In the genomic region with DNA sequence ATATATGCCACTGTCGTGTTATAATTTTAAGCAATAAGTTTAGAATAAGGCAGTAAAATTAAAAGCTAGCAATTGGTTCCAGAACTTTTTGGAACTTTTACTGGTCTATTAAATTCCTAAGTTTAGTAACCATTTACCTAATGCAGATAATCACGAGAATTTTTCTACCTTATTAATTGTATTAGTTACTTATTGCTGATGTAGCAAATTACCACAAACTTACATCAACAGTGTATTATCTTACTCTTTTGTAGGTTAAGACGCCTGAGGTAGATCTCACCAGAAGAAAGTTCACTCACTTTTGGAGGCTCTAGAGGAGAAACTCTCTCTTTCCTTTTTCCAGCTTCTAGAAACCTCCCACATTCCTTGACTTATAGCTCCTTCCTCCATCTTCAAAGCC, we compare ENCODE assay signal across 24 cellular contexts. TPM values are rescaled to one million over a fixed set of nuclear protein-coding genes. Genes with fewer than 3 reads are reported as not detected.
DNase-seq lines count a peak whose midpoint lies in the region; ATAC-seq, FAIRE-seq and TF ChIP-seq lines count a peak whose summit lies in the region.
"Had no signal": no experiment of that assay in that cellular context is flagged by ENCODE, and none has a peak within 500 bp of the region (broad histone marks: within the 10 kb centered on the region; RNA-seq: fewer than 3 reads in every experiment).

No MANE protein-coding gene starts in this region.

- BruUV-seq in HepG2 (replicated peaks; lab: Mats Ljungman, UMichigan): no TSS peak
- BruUV-seq in K562 (replicated peaks; lab: Mats Ljungman, UMichigan): no TSS peak

- no peak for FAIRE-seq in HepG2 (lab: Jason Lieb, UNC)
- no peak for FAIRE-seq in K562 (lab: Jason Lieb, UNC)
- FAIRE-seq: GM12878, GM12892, GM18507 had no signal

- POLR2A ChIA-PET in HepG2 (lab: Yijun Ruan, JAX): no interaction called here
- POLR2A ChIA-PET in K562 (lab: Yijun Ruan, JAX): interaction anchor here (3.5 kb wide), 1 partner anchor 13 kb away, joined by 34 read pairs; the partner anchor contains the start of gene UBE2E3

- no peaks in the 10 kb centered on the region for H3K79me2 ChIP-seq in HepG2 (ENCODE audit: insufficient read depth, low read length)
- H3K79me2 ChIP-seq in K562 (ENCODE audit: control insufficient read depth, insufficient read depth, low read length): no peaks in the 10 kb centered on the region

- peaks cover 6% of the 10 kb centered on the region for H3K4me1 ChIP-seq in HepG2 (ENCODE audit: insufficient read depth, low read length)
- no peaks in the 10 kb centered on the region for H3K4me1 ChIP-seq in right lobe of liver
- H3K4me1 ChIP-seq in K562 (replicated peaks in 1 of 2; ENCODE audit: control insufficient read depth in 2 of 2, insufficient read depth in 2 of 2, low read length in 2 of 2): no peaks in the 10 kb centered on the region
- H3K4me1 ChIP-seq: BE2C, BLaER1 had no signal

- ATAC-seq in HepG2 (no peak), right lobe of liver (no peak), K562 (no peak), HG03025 (IDR thresholded peaks at IDR 0.05; ENCODE audit: low FRiP score, unreplicated experiment) (no peak)
- ATAC-seq: GM12878 had no signal

- TF ChIP-seq RAD21 in HepG2 (CRISPR knock-in tag; IDR thresholded peaks at IDR 0.05) (no peak), K562 (CRISPR knock-in tag; conservative IDR thresholded peaks at IDR 0.05 in 1 of 2, IDR thresholded peaks at IDR 0.05 in 1 of 2) (no peak)

- H3K4me3 ChIP-seq in HepG2 (replicated peaks in 1 of 3; ENCODE audit: insufficient read depth in 1 of 3, low read depth in 2 of 3, low read length in 3 of 3) (no peak overlapping the region), right lobe of liver (no peak overlapping the region), K562 (no peak overlapping the region)
- H3K4me3 ChIP-seq: BLaER1, GM12878 had no signal

- no peaks in the 10 kb centered on the region for H3K27me3 ChIP-seq in HepG2 (ENCODE audit: control insufficient read depth in 1 of 2, insufficient read depth in 2 of 2, low read length in 2 of 2)
- H3K27me3 ChIP-seq in right lobe of liver: no peaks in the 10 kb centered on the region
- no peaks in the 10 kb centered on the region for H3K27me3 ChIP-seq in K562 (ENCODE audit: control insufficient read depth in 2 of 2, insufficient read depth in 2 of 2, low read length in 2 of 2)
- H3K27me3 ChIP-seq: BE2C, BLaER1 had no signal

- CTCF ChIA-PET in HepG2 (lab: Yijun Ruan, JAX; ENCODE audit: low intra/inter-chr PET ratio, low total read pairs) (no interaction called here), K562 (lab: Yijun Ruan, JAX; ENCODE audit: low intra/inter-chr PET ratio) (no interaction called here)

- no peak overlapping the region for H2AFZ ChIP-seq in HepG2 (ENCODE audit: low read length)
- no peak overlapping the region for H2AFZ ChIP-seq in K562 (ENCODE audit: low read depth, low read length)

- TF ChIP-seq POLR2A in HepG2 (IDR thresholded peaks at IDR 0.05; ENCODE audit: insufficient read depth in 1 of 2, low read depth in 2 of 2, low read length in 2 of 2): no peak
- no peak for TF ChIP-seq POLR2A in right lobe of liver (IDR thresholded peaks at IDR 0.05)
- TF ChIP-seq POLR2A in K562 (conservative IDR thresholded peaks at IDR 0.05): no peak

- WGBS in HepG2 (ENCODE audit: low lambda C conversion rate): 27% methylated on average over 3 of the region's 3 CpGs
- 68% methylated on average over 3 of the region's 3 CpGs for WGBS in right lobe of liver (ENCODE audit: insufficient coverage, low coverage, low lambda C conversion rate, missing lambda C conversion rate)
- WGBS in K562 (ENCODE audit: insufficient coverage, low coverage, missing lambda C conversion rate): 10% methylated on average over 3 of the region's 3 CpGs

- H4K20me1 ChIP-seq in HepG2 (ENCODE audit: insufficient read depth, low read length) (no peaks in the 10 kb centered on the region), K562 (replicated peaks; ENCODE audit: control insufficient read depth, insufficient read depth, low read length) (no peaks in the 10 kb centered on the region)
- H4K20me1 ChIP-seq: BLaER1 had no signal

- intact Hi-C loops in HepG2 (cut with micrococcal nuclease; ENCODE audit: unreplicated experiment) (no loop called here), right lobe of liver (cut with DNase I) (no loop called here), K562 (cut with micrococcal nuclease) (no loop called here)

- no peak for TF ChIP-seq CTCF in HepG2 (CRISPR knock-in tag; IDR thresholded peaks at IDR 0.05)
- TF ChIP-seq CTCF in right lobe of liver (IDR thresholded peaks at IDR 0.05): no peak
- TF ChIP-seq CTCF in K562 (IDR thresholded peaks at IDR 0.05 in 2 of 3, conservative IDR thresholded peaks at IDR 0.05 in 1 of 3; ENCODE audit: insufficient read depth in 2 of 3, low read depth in 1 of 3, low read length in 3 of 3): no peak

- H3K27ac ChIP-seq in HepG2 (ENCODE audit: extremely low read length, insufficient read depth, low read length) (no peak overlapping the region), right lobe of liver (no peak overlapping the region), K562 (ENCODE audit: extremely low read depth, low read depth, low read length) (no peak overlapping the region)
- H3K27ac ChIP-seq: 22Rv1, BLaER1 had no signal

- no peaks in the 10 kb centered on the region for H3K9me1 ChIP-seq in K562 (ENCODE audit: control insufficient read depth, insufficient read depth, low read length)

- H3K9me3 ChIP-seq in HepG2 (ENCODE audit: low read length): no peaks in the 10 kb centered on the region
- no peaks in the 10 kb centered on the region for H3K9me3 ChIP-seq in right lobe of liver
- no peaks in the 10 kb centered on the region for H3K9me3 ChIP-seq in K562 (replicated peaks; ENCODE audit: control insufficient read depth, insufficient read depth, low read depth, low read length)
- H3K9me3 ChIP-seq: BE2C, BLaER1 had no signal

- DNase-seq in HepG2 (ENCODE audit: low spot score) (no peak), right lobe of liver (no peak), K562 (ENCODE audit: extremely low read depth in 1 of 4, low spot score in 3 of 4) (no peak), HuH-7.5 (ENCODE audit: low spot score) (no peak)
- DNase-seq: ACHN; BE2C; C1 segment of cervical spinal cord; CD4-positive, alpha-beta memory T cell; CD4-positive, CD25-positive, alpha-beta regulatory T cell; CD8-positive, alpha-beta memory T cell; COR-L47; DMS 273 treated with DMSO at 0.1 percent for 48 hours; DMS153; DMS53; DMS79; DND-41; EL; GDM1 had no signal

- TF ChIP-seq EP300 in HepG2 (IDR thresholded peaks at IDR 0.05; ENCODE audit: low read depth in 2 of 2, low read length in 2 of 2): no peak
- no peak for TF ChIP-seq EP300 in HepG2 (CRISPR knock-in tag; IDR thresholded peaks at IDR 0.05; ENCODE audit: borderline replicate concordance)
- no peak for TF ChIP-seq EP300 in K562 (IDR thresholded peaks at IDR 0.05; ENCODE audit: low read length)

- H3K36me3 ChIP-seq in HepG2 (replicated peaks in 1 of 2; ENCODE audit: control insufficient read depth in 1 of 2, insufficient read depth in 2 of 2, low read length in 2 of 2) (no peaks in the 10 kb centered on the region), right lobe of liver (no peaks in the 10 kb centered on the region), K562 (ENCODE audit: control insufficient read depth, insufficient read depth, low read length) (no peaks in the 10 kb centered on the region)
- H3K36me3 ChIP-seq: BE2C, BLaER1 had no signal

- H3K9ac ChIP-seq in HepG2 (ENCODE audit: insufficient read depth, low read depth, low read length): no peak overlapping the region
- no peak overlapping the region for H3K9ac ChIP-seq in K562 (ENCODE audit: insufficient read depth in 1 of 2, low read depth in 2 of 2, low read length in 2 of 2)
- H3K9ac ChIP-seq: BLaER1 had no signal

- H3K4me2 ChIP-seq in HepG2 (ENCODE audit: low read depth, low read length) (no peak overlapping the region), K562 (ENCODE audit: insufficient read depth, low read length) (no peak overlapping the region)
- H3K4me2 ChIP-seq: BLaER1 had no signal

- in situ Hi-C loops in HepG2 (cut with HindIII; ENCODE audit: extremely low pct_ligation_motif_present, low pct_unique_long_range_greater_than_20kb) (no loop called here), K562 (cut with MboI) (no loop called here)

RNA-seq across cellular contexts. Expression of gene UBE2E3, which starts 14.0 kb away (rescaled TPM):
- total RNA-seq in HepG2 (2016; rRNA removed; fragmentation: Illumina TruSeq; extraction: Trizol): 45.7 and 54.0 TPM in 2 replicates
- 98.1 and 99.1 TPM in 2 replicates for total RNA-seq in HepG2 (2016; cell fraction: cytosol; rRNA removed; fragmentation: Illumina TruSeq; extraction: Trizol; ENCODE audit: low read depth)
- 42.2 and 44.6 TPM in 2 replicates for total RNA-seq in HepG2 (2016; cell fraction: insoluble cytoplasmic fraction; rRNA removed; fragmentation: Illumina TruSeq; extraction: Trizol)
- total RNA-seq in HepG2 (2016; cell fraction: membrane; rRNA removed; fragmentation: Illumina TruSeq; extraction: Trizol): 150 and 161 TPM in 2 replicates
- 37.2 and 38.3 TPM in 2 replicates for total RNA-seq in HepG2 (2016; cell fraction: nucleus; rRNA removed; fragmentation: Illumina TruSeq; extraction: Trizol)
- 71.1 and 92.6 TPM in 2 replicates for polyA plus RNA-seq in HepG2 (2011; rRNA removed)
- polyA plus RNA-seq in HepG2 (2011; cell fraction: cytosol; rRNA removed): 51.7 and 78.4 TPM in 2 replicates
- 29.0 and 29.4 TPM in 2 replicates for polyA plus RNA-seq in HepG2 (2011; cell fraction: nucleus; rRNA removed)
- 67.5 and 81.2 TPM in 2 replicates for polyA plus RNA-seq in HepG2 (2012)
- 250 and 280 TPM in 2 replicates for polyA plus RNA-seq in HepG2 (2016; cell fraction: cytosol; fragmentation: Illumina TruSeq; extraction: Trizol; ENCODE audit: low read depth)
- polyA plus RNA-seq in HepG2 (2016; cell fraction: insoluble cytoplasmic fraction; fragmentation: Illumina TruSeq; extraction: Trizol; ENCODE audit: low read depth): 88.7 and 101 TPM in 2 replicates
- 278 and 299 TPM in 2 replicates for polyA plus RNA-seq in HepG2 (2016; cell fraction: membrane; fragmentation: Illumina TruSeq; extraction: Trizol; ENCODE audit: low read depth)
- 72.9 and 73.7 TPM in 2 replicates for polyA plus RNA-seq in HepG2 (2016; cell fraction: nucleus; fragmentation: Illumina TruSeq; extraction: Trizol; ENCODE audit: insufficient read depth, low read depth)
- polyA minus RNA-seq in HepG2 (2011; rRNA and poly(A)+ RNA removed; ENCODE audit: low replicate concordance): 21.8 and 41.5 TPM in 2 replicates
- 24.7 and 28.5 TPM in 2 replicates for polyA minus RNA-seq in HepG2 (2011; cell fraction: cytosol; rRNA and poly(A)+ RNA removed)
- 77.0 and 86.5 TPM in 2 replicates for polyA minus RNA-seq in HepG2 (2011; cell fraction: nucleus; rRNA and poly(A)+ RNA removed)
- 10 to 100 TPM; 21.0 to 45.5 (median 31.0) TPM for total RNA-seq in right lobe of liver
- total RNA-seq in K562 (2011; cell fraction: chromatin; rRNA removed; ENCODE audit: low replicate concordance): 18.2 and 24.0 TPM in 2 replicates
- total RNA-seq in K562 (2011; cell fraction: nucleolus; rRNA removed): 10.8 and 15.1 TPM in 2 replicates
- 16.6 and 32.3 TPM in 2 replicates for total RNA-seq in K562 (2011; cell fraction: nucleoplasm; rRNA removed)
- 58.2 and 81.2 TPM in 2 replicates for total RNA-seq in K562 (2014; rRNA removed)
- total RNA-seq in K562 (2014; rRNA removed; fragmentation: Illumina TruSeq; extraction: Trizol): 70.4 and 81.0 TPM in 2 replicates
- total RNA-seq in K562 (2015; rRNA removed; fragmentation: Illumina TruSeq; extraction: Trizol): 67.4 and 69.6 TPM in 2 replicates
- total RNA-seq in K562 (2021): 74.3 and 78.0 TPM in 2 replicates
- 101 and 129 TPM in 2 replicates for polyA plus RNA-seq in K562 (2011; rRNA removed)
- 87.9 and 120 TPM in 2 replicates for polyA plus RNA-seq in K562 (2011; cell fraction: cytosol; rRNA removed)
- polyA plus RNA-seq in K562 (2011; cell fraction: nucleus; rRNA removed): 55.8 and 84.4 TPM in 2 replicates
- polyA plus RNA-seq in K562 (2012): 74.1 and 79.5 TPM in 2 replicates
- 141 and 173 TPM in 2 replicates for polyA plus RNA-seq in K562 (2014; fragmentation: Illumina TruSeq; extraction: Trizol)
- 10 to 100 TPM; 84.8 to 97.1 TPM for polyA plus RNA-seq in K562 (2014; fragmentation: Nextera tagmentation; extraction: Ambion mirVana)
- polyA plus RNA-seq in K562 (2014; rRNA removed): 61.4 and 82.4 TPM in 2 replicates
- 40.5 and 50.1 TPM in 2 replicates for polyA minus RNA-seq in K562 (2011; rRNA and poly(A)+ RNA removed)
- 28.4 and 29.7 TPM in 2 replicates for polyA minus RNA-seq in K562 (2011; cell fraction: cytosol; rRNA and poly(A)+ RNA removed)
- polyA minus RNA-seq in K562 (2011; cell fraction: nucleus; rRNA and poly(A)+ RNA removed): 27.9 and 66.4 TPM in 2 replicates

Comparison
In these comparisons a context has a peak if more than half of its experiments do, and no peak if none do; other contexts are left out.
1. Of the 241 proteins assayed by ChIP-seq in both HepG2 and K562: peak only in HepG2: none; only in K562: MAFG; in both: MAFF and MAFK; in neither: 238.